Comparison of ENCODE assay signal across 1 cellular context in the genomic region with DNA sequence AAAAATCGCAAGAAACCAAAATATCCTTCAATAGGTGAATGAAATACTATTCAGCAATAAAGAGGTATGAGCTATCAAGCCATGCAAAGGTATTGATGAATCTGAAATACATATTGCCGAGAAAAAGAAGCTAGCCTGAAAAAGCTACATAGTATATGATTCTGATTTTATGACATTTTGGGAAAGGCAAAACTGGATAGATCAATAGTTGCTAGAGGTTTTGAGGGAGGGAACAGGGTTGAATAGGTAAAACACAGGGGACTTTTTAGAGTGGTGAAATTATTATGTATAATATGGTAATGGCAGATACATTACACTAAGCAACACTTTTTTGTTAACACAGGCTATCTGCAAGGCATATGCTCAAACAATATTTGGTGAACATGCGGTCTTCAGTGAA.
TF ChIP-seq lines count a peak whose summit lies in the region.

No MANE protein-coding gene starts in this region.

TF ChIP-seq in H1, 55 proteins besides CTCF, POLR2A, EP300 and RAD21 (continued from another document):
- TF ChIP-seq, protein P1, sequence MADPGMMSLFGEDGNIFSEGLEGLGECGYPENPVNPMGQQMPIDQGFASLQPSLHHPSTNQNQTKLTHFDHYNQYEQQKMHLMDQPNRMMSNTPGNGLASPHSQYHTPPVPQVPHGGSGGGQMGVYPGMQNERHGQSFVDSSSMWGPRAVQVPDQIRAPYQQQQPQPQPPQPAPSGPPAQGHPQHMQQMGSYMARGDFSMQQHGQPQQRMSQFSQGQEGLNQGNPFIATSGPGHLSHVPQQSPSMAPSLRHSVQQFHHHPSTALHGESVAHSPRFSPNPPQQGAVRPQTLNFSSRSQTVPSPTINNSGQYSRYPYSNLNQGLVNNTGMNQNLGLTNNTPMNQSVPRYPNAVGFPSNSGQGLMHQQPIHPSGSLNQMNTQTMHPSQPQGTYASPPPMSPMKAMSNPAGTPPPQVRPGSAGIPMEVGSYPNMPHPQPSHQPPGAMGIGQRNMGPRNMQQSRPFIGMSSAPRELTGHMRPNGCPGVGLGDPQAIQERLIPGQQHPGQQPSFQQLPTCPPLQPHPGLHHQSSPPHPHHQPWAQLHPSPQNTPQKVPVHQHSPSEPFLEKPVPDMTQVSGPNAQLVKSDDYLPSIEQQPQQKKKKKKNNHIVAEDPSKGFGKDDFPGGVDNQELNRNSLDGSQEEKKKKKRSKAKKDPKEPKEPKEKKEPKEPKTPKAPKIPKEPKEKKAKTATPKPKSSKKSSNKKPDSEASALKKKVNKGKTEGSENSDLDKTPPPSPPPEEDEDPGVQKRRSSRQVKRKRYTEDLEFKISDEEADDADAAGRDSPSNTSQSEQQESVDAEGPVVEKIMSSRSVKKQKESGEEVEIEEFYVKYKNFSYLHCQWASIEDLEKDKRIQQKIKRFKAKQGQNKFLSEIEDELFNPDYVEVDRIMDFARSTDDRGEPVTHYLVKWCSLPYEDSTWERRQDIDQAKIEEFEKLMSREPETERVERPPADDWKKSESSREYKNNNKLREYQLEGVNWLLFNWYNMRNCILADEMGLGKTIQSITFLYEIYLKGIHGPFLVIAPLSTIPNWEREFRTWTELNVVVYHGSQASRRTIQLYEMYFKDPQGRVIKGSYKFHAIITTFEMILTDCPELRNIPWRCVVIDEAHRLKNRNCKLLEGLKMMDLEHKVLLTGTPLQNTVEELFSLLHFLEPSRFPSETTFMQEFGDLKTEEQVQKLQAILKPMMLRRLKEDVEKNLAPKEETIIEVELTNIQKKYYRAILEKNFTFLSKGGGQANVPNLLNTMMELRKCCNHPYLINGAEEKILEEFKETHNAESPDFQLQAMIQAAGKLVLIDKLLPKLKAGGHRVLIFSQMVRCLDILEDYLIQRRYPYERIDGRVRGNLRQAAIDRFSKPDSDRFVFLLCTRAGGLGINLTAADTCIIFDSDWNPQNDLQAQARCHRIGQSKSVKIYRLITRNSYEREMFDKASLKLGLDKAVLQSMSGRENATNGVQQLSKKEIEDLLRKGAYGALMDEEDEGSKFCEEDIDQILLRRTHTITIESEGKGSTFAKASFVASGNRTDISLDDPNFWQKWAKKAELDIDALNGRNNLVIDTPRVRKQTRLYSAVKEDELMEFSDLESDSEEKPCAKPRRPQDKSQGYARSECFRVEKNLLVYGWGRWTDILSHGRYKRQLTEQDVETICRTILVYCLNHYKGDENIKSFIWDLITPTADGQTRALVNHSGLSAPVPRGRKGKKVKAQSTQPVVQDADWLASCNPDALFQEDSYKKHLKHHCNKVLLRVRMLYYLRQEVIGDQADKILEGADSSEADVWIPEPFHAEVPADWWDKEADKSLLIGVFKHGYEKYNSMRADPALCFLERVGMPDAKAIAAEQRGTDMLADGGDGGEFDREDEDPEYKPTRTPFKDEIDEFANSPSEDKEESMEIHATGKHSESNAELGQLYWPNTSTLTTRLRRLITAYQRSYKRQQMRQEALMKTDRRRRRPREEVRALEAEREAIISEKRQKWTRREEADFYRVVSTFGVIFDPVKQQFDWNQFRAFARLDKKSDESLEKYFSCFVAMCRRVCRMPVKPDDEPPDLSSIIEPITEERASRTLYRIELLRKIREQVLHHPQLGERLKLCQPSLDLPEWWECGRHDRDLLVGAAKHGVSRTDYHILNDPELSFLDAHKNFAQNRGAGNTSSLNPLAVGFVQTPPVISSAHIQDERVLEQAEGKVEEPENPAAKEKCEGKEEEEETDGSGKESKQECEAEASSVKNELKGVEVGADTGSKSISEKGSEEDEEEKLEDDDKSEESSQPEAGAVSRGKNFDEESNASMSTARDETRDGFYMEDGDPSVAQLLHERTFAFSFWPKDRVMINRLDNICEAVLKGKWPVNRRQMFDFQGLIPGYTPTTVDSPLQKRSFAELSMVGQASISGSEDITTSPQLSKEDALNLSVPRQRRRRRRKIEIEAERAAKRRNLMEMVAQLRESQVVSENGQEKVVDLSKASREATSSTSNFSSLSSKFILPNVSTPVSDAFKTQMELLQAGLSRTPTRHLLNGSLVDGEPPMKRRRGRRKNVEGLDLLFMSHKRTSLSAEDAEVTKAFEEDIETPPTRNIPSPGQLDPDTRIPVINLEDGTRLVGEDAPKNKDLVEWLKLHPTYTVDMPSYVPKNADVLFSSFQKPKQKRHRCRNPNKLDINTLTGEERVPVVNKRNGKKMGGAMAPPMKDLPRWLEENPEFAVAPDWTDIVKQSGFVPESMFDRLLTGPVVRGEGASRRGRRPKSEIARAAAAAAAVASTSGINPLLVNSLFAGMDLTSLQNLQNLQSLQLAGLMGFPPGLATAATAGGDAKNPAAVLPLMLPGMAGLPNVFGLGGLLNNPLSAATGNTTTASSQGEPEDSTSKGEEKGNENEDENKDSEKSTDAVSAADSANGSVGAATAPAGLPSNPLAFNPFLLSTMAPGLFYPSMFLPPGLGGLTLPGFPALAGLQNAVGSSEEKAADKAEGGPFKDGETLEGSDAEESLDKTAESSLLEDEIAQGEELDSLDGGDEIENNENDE (IDR thresholded peaks at IDR 0.05; ENCODE audit: insufficient replicate concordance, low read length) = peak; percentile 92
